9 cellular contexts compared by ENCODE assay signal in genomic region chr7:40199076-40199802, GRCh38.
DNase-seq lines count a peak whose midpoint lies in the region; ATAC-seq, FAIRE-seq and TF ChIP-seq lines count a peak whose summit lies in the region.
"Had no signal": no experiment of that assay in that cellular context is flagged by ENCODE, and none has a peak within 500 bp of the region (broad histone marks: within the 10 kb centered on the region; RNA-seq: fewer than 3 reads in every experiment).

No MANE protein-coding gene starts in this region.

- no peak for FAIRE-seq in urothelium cell line (lab: Jason Lieb, UNC)

- ATAC-seq in heart left ventricle (peak in 3 of 4 donors; percentile 9 to 43 (median 20)), right cardiac atrium (no peak), GM18868 (IDR thresholded peaks at IDR 0.05; ENCODE audit: unreplicated experiment) (no peak), T-helper 17 cell (no peak)

- no peak overlapping the region for H3K4me3 Mint-ChIP-seq in T-helper 17 cell

- WGBS in heart left ventricle, 4 donors, result 41 to 87% (median 62%) methylated on average over 2 of the region's 2 CpGs
- 39% methylated on average over 2 of the region's 2 CpGs for WGBS in right cardiac atrium

- no peaks in the 10 kb centered on the region for H3K9me3 ChIP-seq in heart left ventricle
- H3K9me3 ChIP-seq in right cardiac atrium (ENCODE audit: control insufficient read depth, low read length), result no peaks in the 10 kb centered on the region
- no peaks in the 10 kb centered on the region for H3K9me3 ChIP-seq in T-helper 17 cell (ENCODE audit: control insufficient read depth, low read length, poor library complexity, severe bottlenecking)

- no peaks in the 10 kb centered on the region for H3K36me3 ChIP-seq in heart left ventricle

- no peak for TF ChIP-seq POLR2A in heart left ventricle (IDR thresholded peaks at IDR 0.05)

- peaks cover 2% of the 10 kb centered on the region for H3K4me1 Mint-ChIP-seq in T-helper 17 cell

- no peak overlapping the region for H3K27ac ChIP-seq in heart left ventricle
- H3K27ac ChIP-seq in right cardiac atrium (ENCODE audit: low read length), result no peak overlapping the region

- no peak for DNase-seq in heart left ventricle
- DNase-seq in right cardiac atrium, result no peak
- peak; percentile 79 for DNase-seq in SK-MEL-5 (ENCODE audit: low read depth, low spot score)
- peak; percentile 42 for DNase-seq in glomerular visceral epithelial cell (ENCODE audit: extremely low spot score)
- DNase-seq in urothelium cell line (ENCODE audit: low spot score), result peak; percentile 42
- no peak for DNase-seq in T-helper 17 cell
- no peak for DNase-seq in HuH-7.5 (ENCODE audit: low spot score)
- DNase-seq: NCI-H446 treated with DMSO at 0.1 percent for 48 hours had no signal

- in situ Hi-C loops in SK-MEL-5 (cut with HindIII; ENCODE audit: low pct_unique_long_range_greater_than_20kb, low sequenced_read_pairs), result no loop called here

- H3K27me3 ChIP-seq in heart left ventricle, result no peaks in the 10 kb centered on the region
- H3K27me3 ChIP-seq in right cardiac atrium (ENCODE audit: control insufficient read depth, insufficient read depth), result no peaks in the 10 kb centered on the region

- TF ChIP-seq CTCF in heart left ventricle (IDR thresholded peaks at IDR 0.05), result peak in 8 of 12 donors; percentile 12 to 43 (median 30)

- peaks cover 27% of the 10 kb centered on the region for H3K27me3 Mint-ChIP-seq in T-helper 17 cell

- H3K36me3 Mint-ChIP-seq in T-helper 17 cell (ENCODE audit: low read depth), result no peaks in the 10 kb centered on the region

- H3K4me3 ChIP-seq in heart left ventricle (no peak overlapping the region), right cardiac atrium (ENCODE audit: low read length) (no peak overlapping the region)

- H3K4me1 ChIP-seq in heart left ventricle, result peaks cover 0 to 9% (median 0%) of the 10 kb centered on the region in 12 donors
- no peaks in the 10 kb centered on the region for H3K4me1 ChIP-seq in right cardiac atrium (ENCODE audit: control insufficient read depth, insufficient read depth, low read length)

- intact Hi-C loops in heart left ventricle (cut with DNase I) (no loop called here), right cardiac atrium (cut with DNase I) (no loop called here)

- H3K27ac Mint-ChIP-seq in T-helper 17 cell, result no peak overlapping the region

Comparison
In these comparisons a context has a peak if more than half of its experiments do, and no peak if none do; other contexts are left out.
1. ATAC-seq: peak in heart left ventricle (3 of 4); none in right cardiac atrium (0 of 2), GM18868 (single experiment) and T-helper 17 cell (single experiment).
2. DNase-seq: peak in SK-MEL-5 (single experiment), glomerular visceral epithelial cell (single experiment) and urothelium cell line (single experiment); none in heart left ventricle (0 of 5), right cardiac atrium (0 of 3), T-helper 17 cell (0 of 3) and HuH-7.5 (single experiment).